ENCODE assay signal across 1 cellular context in genomic region chr20:35311409-35311808, GRCh38.
TF ChIP-seq lines count a peak whose summit lies in the region.

No MANE protein-coding gene starts in this region.

TF ChIP-seq in GM23338, 12 proteins besides CTCF, POLR2A, EP300 and RAD21 (continued from another document):
- TF ChIP-seq ZNF462 (CRISPR knock-in tag; IDR thresholded peaks at IDR 0.05), result no peak
- TF ChIP-seq NANOG (IDR thresholded peaks at IDR 0.05; ENCODE audit: borderline replicate concordance), result no peak
- TF ChIP-seq ZNF331 (CRISPR knock-in tag; IDR thresholded peaks at IDR 0.05; ENCODE audit: low read depth), result no peak
- no peak for TF ChIP-seq EZH2 (IDR thresholded peaks at IDR 0.05; ENCODE audit: low read depth, unreplicated experiment)
- TF ChIP-seq ETS1 (IDR thresholded peaks at IDR 0.05), result no peak
- TF ChIP-seq EZH2phosphoT487 (IDR thresholded peaks at IDR 0.05; ENCODE audit: unreplicated experiment), result no peak
- TF ChIP-seq JUNB (IDR thresholded peaks at IDR 0.05; ENCODE audit: unreplicated experiment), result no peak
TF ChIP-seq in GM23338: peak in this region for 0.
